24 cellular contexts compared by ENCODE assay signal in genomic region chr11:134481135-134481534, GRCh38.
DNase-seq lines count a peak whose midpoint lies in the region; ATAC-seq and TF ChIP-seq lines count a peak whose summit lies in the region.
"Had no signal": no experiment of that assay in that cellular context is flagged by ENCODE, and none has a peak within 500 bp of the region (broad histone marks: within the 10 kb centered on the region; RNA-seq: fewer than 3 reads in every experiment).

No MANE protein-coding gene starts in this region.

- CTCF ChIA-PET in activated CD8-positive, alpha-beta memory T cell treated with anti-CD3 and anti-CD28 coated beads, Interleukin-2, amount 10 ng/mL, durations not matched to agents 7 days and 5 days (lab: Charles Lee), result no interaction called here

- H3K27me3 Mint-ChIP-seq in activated CD8-positive, alpha-beta memory T cell treated with anti-CD3 and anti-CD28 coated beads, Interleukin-2, amount 10 ng/mL, durations not matched to agents 7 days and 5 days, result peaks cover 20% of the 10 kb centered on the region
- peaks cover 23% of the 10 kb centered on the region for H3K27me3 Mint-ChIP-seq in glutamatergic neuron (ENCODE audit: unreplicated experiment)

- H3K4me3 ChIP-seq in right lobe of liver (no peak overlapping the region), dorsolateral prefrontal cortex (no peak overlapping the region)
- H3K4me3 ChIP-seq: BLaER1 treated with 17β-estradiol and CSF1 and Interleukin-3, amounts not matched to agents 10 nM and 100 nM; MG63; SK-N-MC had no signal

- TF ChIP-seq CTCF in glutamatergic neuron (IDR thresholded peaks at IDR 0.05; ENCODE audit: partially characterized antibody, unreplicated experiment) (no peak), right lobe of liver (IDR thresholded peaks at IDR 0.05) (no peak), dorsolateral prefrontal cortex (IDR thresholded peaks at IDR 0.05 in 54 of 56, conservative IDR thresholded peaks at IDR 0.05 in 2 of 56; ENCODE audit: low read depth in 1 of 56, partially characterized antibody in 56 of 56) (no peak)

- no peaks in the 10 kb centered on the region for H3K9me3 Mint-ChIP-seq in activated CD8-positive, alpha-beta memory T cell treated with anti-CD3 and anti-CD28 coated beads, Interleukin-2, amount 10 ng/mL, durations not matched to agents 7 days and 5 days (ENCODE audit: low read depth)
- peaks cover 14% of the 10 kb centered on the region for H3K9me3 Mint-ChIP-seq in glutamatergic neuron (ENCODE audit: unreplicated experiment)

- intact Hi-C loops in right lobe of liver (cut with DNase I) (no loop called here), dorsolateral prefrontal cortex (cut with DNase I) (no loop called here)

- TF ChIP-seq POLR2A in right lobe of liver (IDR thresholded peaks at IDR 0.05), result no peak

- no peak overlapping the region for H3K4me3 Mint-ChIP-seq in activated CD8-positive, alpha-beta memory T cell treated with anti-CD3 and anti-CD28 coated beads, Interleukin-2, amount 10 ng/mL, durations not matched to agents 7 days and 5 days
- no peak overlapping the region for H3K4me3 Mint-ChIP-seq in glutamatergic neuron (ENCODE audit: unreplicated experiment)
- H3K4me3 Mint-ChIP-seq: CD4-positive, alpha-beta memory T cell had no signal

- peaks cover 0 to 9% (median 0%) of the 10 kb centered on the region in 4 donors for H3K4me1 ChIP-seq in right lobe of liver
- H3K4me1 ChIP-seq: Caco-2 had no signal

- H3K9me3 ChIP-seq in right lobe of liver, result no peaks in the 10 kb centered on the region
- H3K9me3 ChIP-seq: BLaER1 treated with 17β-estradiol and CSF1 and Interleukin-3, amounts not matched to agents 10 nM and 100 nM; Caco-2; MG63 had no signal

- H3K27me3 ChIP-seq in right lobe of liver (no peaks in the 10 kb centered on the region), dorsolateral prefrontal cortex (peaks cover 0 to 6% (median 0%) of the 10 kb centered on the region in 45 donors)
- H3K27me3 ChIP-seq: MG63 had no signal

- no peaks in the 10 kb centered on the region for H3K4me1 Mint-ChIP-seq in activated CD8-positive, alpha-beta memory T cell treated with anti-CD3 and anti-CD28 coated beads, Interleukin-2, amount 10 ng/mL, durations not matched to agents 7 days and 5 days
- H3K4me1 Mint-ChIP-seq in glutamatergic neuron (ENCODE audit: low read depth, unreplicated experiment), result peaks cover 73% of the 10 kb centered on the region
- H3K4me1 Mint-ChIP-seq: CD4-positive, alpha-beta memory T cell had no signal

- H3K27ac Mint-ChIP-seq in activated CD8-positive, alpha-beta memory T cell treated with anti-CD3 and anti-CD28 coated beads, Interleukin-2, amount 10 ng/mL, durations not matched to agents 7 days and 5 days, result no peak overlapping the region
- H3K27ac Mint-ChIP-seq in glutamatergic neuron (ENCODE audit: unreplicated experiment), result peak overlapping the region; percentile 99
- H3K27ac Mint-ChIP-seq: CD4-positive, alpha-beta memory T cell had no signal

- no peaks in the 10 kb centered on the region for H3K36me3 Mint-ChIP-seq in activated CD8-positive, alpha-beta memory T cell treated with anti-CD3 and anti-CD28 coated beads, Interleukin-2, amount 10 ng/mL, durations not matched to agents 7 days and 5 days
- peaks cover 4% of the 10 kb centered on the region for H3K36me3 Mint-ChIP-seq in glutamatergic neuron (ENCODE audit: unreplicated experiment)
- H3K36me3 Mint-ChIP-seq: CD4-positive, alpha-beta memory T cell had no signal

- no peak for ATAC-seq in activated CD8-positive, alpha-beta memory T cell treated with anti-CD3 and anti-CD28 coated beads, Interleukin-2, amount 10 ng/mL, durations not matched to agents 7 days and 5 days
- ATAC-seq in right lobe of liver (peak; percentile 57 to 85 (median 76)), GM21825 (IDR thresholded peaks at IDR 0.05; ENCODE audit: unreplicated experiment) (no peak), HG03135 (IDR thresholded peaks at IDR 0.05; ENCODE audit: unreplicated experiment) (no peak)
- ATAC-seq: PC-3 had no signal

- WGBS in right lobe of liver (ENCODE audit: insufficient coverage, low coverage, low lambda C conversion rate, missing lambda C conversion rate), result 60% methylated on average over 3 of the region's 3 CpGs

- peaks cover 0 to 5% (median 0%) of the 10 kb centered on the region in 4 donors for H3K36me3 ChIP-seq in right lobe of liver
- H3K36me3 ChIP-seq: BLaER1 treated with 17β-estradiol and CSF1 and Interleukin-3, amounts not matched to agents 10 nM and 100 nM; MG63 had no signal

- H3K27ac ChIP-seq in right lobe of liver, result no peak overlapping the region
- no peak overlapping the region for H3K27ac ChIP-seq in dorsolateral prefrontal cortex
- H3K27ac ChIP-seq: 22Rv1; BLaER1 treated with 17β-estradiol and CSF1 and Interleukin-3, amounts not matched to agents 10 nM and 100 nM; RWPE1; SK-N-MC had no signal

- peak; percentile 19 for DNase-seq in activated CD8-positive, alpha-beta memory T cell treated with anti-CD3 and anti-CD28 coated beads, Interleukin-2, amount 10 ng/mL, durations not matched to agents 7 days and 5 days
- no peak for DNase-seq in activated CD8-positive, alpha-beta memory T cell treated with anti-CD3 and anti-CD28 coated beads, Interleukin-2, amount 50 U/mL, for 4 hours
- DNase-seq in glutamatergic neuron (no peak), right lobe of liver (no peak), dorsolateral prefrontal cortex (no peak), NOMO-1 treated with DMSO at 0.1 percent for 48 hours (lab: John Stamatoyannopoulos, UW; ENCODE audit: unreplicated experiment) (no peak)
- DNase-seq: DMS 273 treated with DMSO at 0.1 percent for 48 hours, DMS79 treated with DMSO at 0.1 percent for 48 hours, GOT3, MG63, NCI-H1417, NCI-H2081 treated with DMSO at 0.1 percent for 48 hours, NCI-H446, NCI-H526, PC-3, SHP77 treated with DMSO at 0.1 percent for 48 hours had no signal

Comparison
In these comparisons a context has a peak if more than half of its experiments do, and no peak if none do; other contexts are left out.
1. ATAC-seq: peak in right lobe of liver (4 of 4); none in activated CD8-positive, alpha-beta memory T cell treated with anti-CD3 and anti-CD28 coated beads, Interleukin-2, amount 10 ng/mL, durations not matched to agents 7 days and 5 days (single experiment), GM21825 (single experiment) and HG03135 (single experiment).